ENCODE assay signal across 8 cellular contexts in genomic region chr6:134172020-134172766, GRCh38.
DNase-seq lines count a peak whose midpoint lies in the region; ATAC-seq and TF ChIP-seq lines count a peak whose summit lies in the region.

No MANE protein-coding gene starts in this region.

- in situ Hi-C loops in G401 (cut with HindIII; ENCODE audit: low sequenced_read_pairs): no loop called here

- no peak overlapping the region for H3K27ac ChIP-seq in CD8-positive, alpha-beta T cell (ENCODE audit: low read depth, low read length)

- POLR2A ChIA-PET in CD8-positive, alpha-beta T cell (lab: Charles Lee): interaction anchor here (0.6 to 1.5 kb wide), 3 partner anchors 469 to 476 kb away, joined by 3 to 6 read pairs (median 3); no protein-coding TSS in a partner anchor
- POLR2A ChIA-PET in activated CD8-positive, alpha-beta T cell treated with anti-CD3 and anti-CD28 coated beads for 36 hours (lab: Charles Lee): interaction anchor here (1.1 to 1.2 kb wide), 2 partner anchors 16 to 468 kb away, joined by 3 read pairs; no protein-coding TSS in a partner anchor

- intact Hi-C loops in CD8-positive, alpha-beta T cell (cut with DNase I, micrococcal nuclease): loop anchor here (5.0 to 10.0 kb wide), 8 partner anchors 213 to 1357 kb away; partner anchors contain the start of gene RPS12 (in 1 of the 2)
- intact Hi-C loops in activated CD8-positive, alpha-beta T cell treated with anti-CD3 and anti-CD28 coated beads for 36 hours (cut with micrococcal nuclease): loop anchor here (5.0 to 10.0 kb wide), 3 partner anchors 183 to 765 kb away; no protein-coding TSS in a partner anchor

- H3K4me1 ChIP-seq in CD8-positive, alpha-beta T cell (ENCODE audit: insufficient read depth, low read length): peaks cover 50% of the 10 kb centered on the region

- H3K36me3 Mint-ChIP-seq in CD8-positive, alpha-beta T cell: peaks cover 69% of the 10 kb centered on the region
- H3K36me3 Mint-ChIP-seq in activated CD8-positive, alpha-beta T cell treated with anti-CD3 and anti-CD28 coated beads for 36 hours (ENCODE audit: low read depth): peaks cover 66% of the 10 kb centered on the region

- TF ChIP-seq CTCF in CD8-positive, alpha-beta T cell (IDR thresholded peaks at IDR 0.05): no peak
- TF ChIP-seq CTCF in activated CD8-positive, alpha-beta T cell treated with anti-CD3 and anti-CD28 coated beads for 36 hours (IDR thresholded peaks at IDR 0.05): no peak
- TF ChIP-seq CTCF in fibroblast of mammary gland (conservative IDR thresholded peaks at IDR 0.05; ENCODE audit: control insufficient read depth, insufficient read depth, low read depth, low read length) (no peak), retinal pigment epithelial cell (conservative IDR thresholded peaks at IDR 0.05; ENCODE audit: low read depth, low read length) (peak; percentile 43)

- ATAC-seq in CD8-positive, alpha-beta T cell: no peak
- no peak for ATAC-seq in activated CD8-positive, alpha-beta T cell treated with anti-CD3 and anti-CD28 coated beads for 36 hours
- ATAC-seq in HG02970 (IDR thresholded peaks at IDR 0.05; ENCODE audit: low FRiP score, unreplicated experiment) (no peak), HG03097 (IDR thresholded peaks at IDR 0.05; ENCODE audit: low FRiP score, unreplicated experiment) (no peak)

- H3K9me3 Mint-ChIP-seq in CD8-positive, alpha-beta T cell: no peaks in the 10 kb centered on the region
- no peaks in the 10 kb centered on the region for H3K9me3 Mint-ChIP-seq in activated CD8-positive, alpha-beta T cell treated with anti-CD3 and anti-CD28 coated beads for 36 hours

- peak overlapping the region; percentile 1 for H3K4me3 Mint-ChIP-seq in CD8-positive, alpha-beta T cell
- H3K4me3 Mint-ChIP-seq in activated CD8-positive, alpha-beta T cell treated with anti-CD3 and anti-CD28 coated beads for 36 hours: peak overlapping the region; percentile 98

- H3K4me3 ChIP-seq in CD8-positive, alpha-beta T cell (ENCODE audit: low read depth, low read length): no peak overlapping the region
- peak overlapping the region; percentile 86 for H3K4me3 ChIP-seq in fibroblast of mammary gland (ENCODE audit: control insufficient read depth, low read depth, low read length)
- H3K4me3 ChIP-seq in retinal pigment epithelial cell (ENCODE audit: low read length): peak overlapping the region; percentile 99

- H3K27me3 ChIP-seq in CD8-positive, alpha-beta T cell (ENCODE audit: insufficient read depth, low read length): no peaks in the 10 kb centered on the region

- H3K27ac Mint-ChIP-seq in CD8-positive, alpha-beta T cell: no peak overlapping the region
- H3K27ac Mint-ChIP-seq in activated CD8-positive, alpha-beta T cell treated with anti-CD3 and anti-CD28 coated beads for 36 hours: peak overlapping the region; percentile 61

- CTCF ChIA-PET in CD8-positive, alpha-beta T cell (lab: Charles Lee): interaction anchor here (0.5 to 2.6 kb wide), 10 partner anchors 15 to 777 kb away, joined by 3 to 39 read pairs (median 4); no protein-coding TSS in a partner anchor
- CTCF ChIA-PET in activated CD8-positive, alpha-beta T cell treated with anti-CD3 and anti-CD28 coated beads for 36 hours (lab: Charles Lee): interaction anchor here (0.8 to 1.7 kb wide), 4 partner anchors 15 to 468 kb away, joined by 3 to 6 read pairs (median 4); no protein-coding TSS in a partner anchor

- peaks cover 32% of the 10 kb centered on the region for H3K36me3 ChIP-seq in CD8-positive, alpha-beta T cell (ENCODE audit: insufficient read depth, low read length)

- peaks cover 56% of the 10 kb centered on the region for H3K4me1 Mint-ChIP-seq in CD8-positive, alpha-beta T cell (ENCODE audit: low read depth)
- peaks cover 52% of the 10 kb centered on the region for H3K4me1 Mint-ChIP-seq in activated CD8-positive, alpha-beta T cell treated with anti-CD3 and anti-CD28 coated beads for 36 hours (ENCODE audit: low read depth)

- no peaks in the 10 kb centered on the region for H3K9me3 ChIP-seq in CD8-positive, alpha-beta T cell (ENCODE audit: low read length)

- DNase-seq in CD8-positive, alpha-beta T cell: peak in 1 of 7 experiments; percentile 44
- DNase-seq in activated CD8-positive, alpha-beta T cell treated with anti-CD3 and anti-CD28 coated beads for 36 hours: no peak
- peak; percentile 35 for DNase-seq in fibroblast of mammary gland (ENCODE audit: low read depth)
- no peak for DNase-seq in retinal pigment epithelial cell (ENCODE audit: low read depth)
- DNase-seq in NCI-H2196 treated with DMSO at 0.1 percent for 48 hours (lab: John Stamatoyannopoulos, UW; ENCODE audit: unreplicated experiment): no peak
- no peak for DNase-seq in G401 (ENCODE audit: low spot score)

- no peaks in the 10 kb centered on the region for H3K27me3 Mint-ChIP-seq in CD8-positive, alpha-beta T cell (ENCODE audit: low read depth)
- no peaks in the 10 kb centered on the region for H3K27me3 Mint-ChIP-seq in activated CD8-positive, alpha-beta T cell treated with anti-CD3 and anti-CD28 coated beads for 36 hours
